11 cellular contexts compared by ENCODE assay signal in the genomic region with DNA sequence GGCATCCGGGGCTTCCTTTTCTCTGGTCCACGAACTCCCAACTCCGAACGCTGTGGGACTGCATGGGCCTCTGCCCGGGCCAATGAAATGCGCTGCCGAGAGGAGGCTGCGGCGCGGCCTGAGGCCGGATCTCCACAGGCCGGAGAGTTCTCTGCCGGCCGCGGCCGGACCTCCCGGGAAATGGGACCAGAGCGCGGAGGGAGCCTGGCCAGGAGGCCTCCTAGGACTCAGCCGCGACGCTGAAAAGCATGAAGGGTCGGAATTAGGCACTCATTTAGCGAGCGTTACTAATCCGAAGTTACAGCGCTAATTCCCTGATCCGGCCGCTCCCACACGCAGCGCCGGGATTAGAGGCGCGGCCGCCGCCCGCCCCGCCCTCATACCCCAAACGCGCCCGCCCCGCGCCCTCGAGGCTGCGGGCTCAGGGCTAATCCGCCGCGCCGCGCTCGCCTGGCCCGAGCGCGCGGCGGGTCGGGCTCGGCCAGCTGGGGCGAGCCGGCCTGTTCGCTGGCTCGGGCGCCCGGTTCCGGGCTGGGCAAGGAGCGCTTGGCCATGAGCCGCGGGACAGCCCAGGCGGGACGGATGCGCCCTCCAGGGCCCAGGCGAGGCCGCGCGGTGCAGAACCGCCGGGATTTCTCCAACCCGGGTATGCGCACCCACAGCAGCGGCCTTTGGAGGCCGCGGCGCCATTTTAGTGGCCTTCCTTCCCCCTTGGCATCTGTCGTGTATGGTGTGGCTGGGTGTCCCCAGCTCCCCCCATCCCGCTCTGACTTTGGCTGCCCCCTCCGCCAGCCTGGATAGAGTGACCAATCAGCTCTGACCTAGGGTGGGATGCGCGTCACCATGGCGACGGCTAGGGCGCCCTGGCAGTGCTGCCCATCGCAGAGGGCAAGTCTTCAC. TPM values are rescaled to one million over a fixed set of nuclear protein-coding genes. Genes with fewer than 3 reads are reported as not detected.
DNase-seq lines count a peak whose midpoint lies in the region; ATAC-seq and TF ChIP-seq lines count a peak whose summit lies in the region.
"Had no signal": no experiment of that assay in that cellular context is flagged by ENCODE, and none has a peak within 500 bp of the region (broad histone marks: within the 10 kb centered on the region; RNA-seq: fewer than 3 reads in every experiment).

No MANE protein-coding gene starts in this region.

- 0 out of 2 replicates have a peak overlapping the region, but pooled peaks have one; percentile 26 for H2AFZ ChIP-seq in PC-3 (ENCODE audit: low read length)

- H3K4me3 ChIP-seq in PC-3 (ENCODE audit: low read length), result peak overlapping the region; percentile 48; the same call in 1 of the 2 replicates
- peak overlapping the region; percentile 36 to 53 (median 44) for H3K4me3 ChIP-seq in esophagus muscularis mucosa
- H3K4me3 ChIP-seq in urinary bladder (ENCODE audit: low read depth, low read length), result peak overlapping the region; percentile 9

- no peak for TF ChIP-seq CTCF in PC-3 (conservative IDR thresholded peaks at IDR 0.05; ENCODE audit: low read depth, low read length)
- TF ChIP-seq CTCF in esophagus muscularis mucosa (IDR thresholded peaks at IDR 0.05), result no peak

- 17% methylated on average over 1 of the region's 92 CpGs for WGBS in esophagus muscularis mucosa
- 2% methylated on average over 92 of the region's 92 CpGs for WGBS in urinary bladder

- H3K27ac ChIP-seq in PC-3 (ENCODE audit: low read length) (no peak overlapping the region), esophagus muscularis mucosa (replicated peaks in 1 of 4) (no peak overlapping the region), urinary bladder (ENCODE audit: low read depth) (no peak overlapping the region)

- H3K79me2 ChIP-seq in PC-3 (ENCODE audit: low read length), result no peaks in the 10 kb centered on the region

- peak overlapping the region; percentile 65 for H3K4me2 ChIP-seq in PC-3 (ENCODE audit: low read length)

- TF ChIP-seq EP300 in esophagus muscularis mucosa (IDR thresholded peaks at IDR 0.05), result no peak

- no peaks in the 10 kb centered on the region for H4K20me1 ChIP-seq in PC-3 (ENCODE audit: low read length)

- no peaks in the 10 kb centered on the region for H3K9me2 ChIP-seq in PC-3 (replicated peaks; ENCODE audit: low read length)

- intact Hi-C loops in PC-3 (cut with micrococcal nuclease), result no loop called here
- intact Hi-C loops in esophagus muscularis mucosa (cut with DNase I), result no loop called here

- no TSS peak for BruUV-seq in PC-3 (replicated peaks; lab: Mats Ljungman, UMichigan)

- H3F3A ChIP-seq in PC-3 (ENCODE audit: low read length, unreplicated experiment), result no peaks in the 10 kb centered on the region

- DNase-seq in PC-3 (no peak), esophagus muscularis mucosa (ENCODE audit: extremely low spot score) (no peak), midbrain (lab: John Stamatoyannopoulos, UW) (peak; percentile 31), erythroblast (lab: John Stamatoyannopoulos, UW) (no peak), SW480 (ENCODE audit: low spot score) (no peak)
- DNase-seq in activated CD4-positive, CD25-positive, alpha-beta regulatory T cell treated with anti-CD3 and anti-CD28 coated beads, Interleukin-2, amount 50 U/mL, for 72 hours, result no peak
- DNase-seq: activated T-cell treated with anti-CD3 and anti-CD28 coated beads, Interleukin-2, amount 50 U/mL, for 24 hours; kidney glomerular epithelial cell; NCI-H524; stimulated activated naive CD8-positive, alpha-beta T cell treated with anti-CD3 and anti-CD28 coated beads, Interleukin-15, Interleukin-2, amounts not matched to agents 100 U/mL and 50 U/mL, for 24 hours had no signal

- CTCF ChIA-PET in PC-3 (lab: Charles Lee), result no interaction called here

- H3K36me3 ChIP-seq in PC-3 (ENCODE audit: low read depth, low read length) (no peaks in the 10 kb centered on the region), esophagus muscularis mucosa (no peaks in the 10 kb centered on the region), urinary bladder (ENCODE audit: insufficient read depth) (no peaks in the 10 kb centered on the region)

- TF ChIP-seq POLR2A in esophagus muscularis mucosa (IDR thresholded peaks at IDR 0.05; ENCODE audit: low read depth), result no peak
- no peak for TF ChIP-seq POLR2A in erythroblast (IDR thresholded peaks at IDR 0.05; ENCODE audit: low read length)

- H3K27me3 ChIP-seq in PC-3 (ENCODE audit: low read length), result peaks cover 25% of the 10 kb centered on the region
- peaks cover 5 to 99% (median 83%) of the 10 kb centered on the region in 4 donors for H3K27me3 ChIP-seq in esophagus muscularis mucosa

- H3K9me3 ChIP-seq in PC-3 (ENCODE audit: low read length), result no peaks in the 10 kb centered on the region
- H3K9me3 ChIP-seq in esophagus muscularis mucosa, result no peaks in the 10 kb centered on the region

- ATAC-seq in PC-3, result peak; percentile 37; the same call in 1 of the 2 replicates
- ATAC-seq: stimulated activated naive CD8-positive, alpha-beta T cell treated with anti-CD3 and anti-CD28 coated beads, Interleukin-15, Interleukin-2, amounts not matched to agents 100 U/mL and 50 U/mL, for 24 hours had no signal

- H3K4me1 ChIP-seq in PC-3 (ENCODE audit: insufficient read depth, low read length) (no peaks in the 10 kb centered on the region), esophagus muscularis mucosa (peaks cover 17 to 42% (median 33%) of the 10 kb centered on the region in 4 donors), urinary bladder (ENCODE audit: insufficient read depth) (no peaks in the 10 kb centered on the region)

- no peak overlapping the region for H3K9ac ChIP-seq in PC-3 (ENCODE audit: low read length)

- POLR2A ChIA-PET in PC-3 (lab: Charles Lee; ENCODE audit: unreplicated experiment), result no interaction called here

RNA-seq across cellular contexts. Expression of gene POLG, which starts 36.8 kb away (rescaled TPM):
- total RNA-seq in PC-3 (2014; rRNA removed), result 72.4 and 83.5 TPM in 2 replicates
- total RNA-seq in esophagus muscularis mucosa, result 10 to 100 TPM; 51.0 to 86.0 (median 66.7) TPM
- total RNA-seq in urinary bladder, result 31.1 TPM
- 33.2 TPM for polyA plus RNA-seq in urinary bladder
